ENCODE assay signal across 2 cellular contexts in the genomic region with DNA sequence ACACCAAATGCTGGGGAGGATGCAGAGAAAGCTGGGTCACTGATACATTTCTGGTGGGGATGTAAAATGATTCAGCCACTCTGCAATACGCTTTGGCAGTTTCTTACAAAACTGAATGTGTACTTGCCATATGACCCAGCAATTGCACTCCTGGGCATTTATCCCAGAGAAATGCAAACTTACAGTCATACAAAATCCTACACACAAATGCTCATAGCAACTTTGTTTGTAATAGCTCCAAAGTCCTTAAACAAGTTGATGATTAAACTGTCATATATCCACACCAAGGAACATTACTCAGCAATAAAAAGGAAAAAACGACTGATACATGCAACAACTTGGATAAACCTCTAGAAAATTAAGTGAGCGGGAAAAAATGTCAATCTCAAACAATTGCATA.
TF ChIP-seq lines count a peak whose summit lies in the region.

No MANE protein-coding gene starts in this region.

TF ChIP-seq in liver, 16 proteins besides CTCF, POLR2A, EP300 and RAD21 (continued from another document):
- TF ChIP-seq, protein P1, sequence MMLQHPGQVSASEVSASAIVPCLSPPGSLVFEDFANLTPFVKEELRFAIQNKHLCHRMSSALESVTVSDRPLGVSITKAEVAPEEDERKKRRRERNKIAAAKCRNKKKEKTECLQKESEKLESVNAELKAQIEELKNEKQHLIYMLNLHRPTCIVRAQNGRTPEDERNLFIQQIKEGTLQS (IDR thresholded peaks at IDR 0.05), result no peak
- TF ChIP-seq HNF4A (conservative IDR thresholded peaks at IDR 0.05) (peak; percentile 64 to 70), RXRA (IDR thresholded peaks at IDR 0.05) (peak in 1 of 2 donors; percentile 68), GABPA (IDR thresholded peaks at IDR 0.05 in 1 of 2, conservative IDR thresholded peaks at IDR 0.05 in 1 of 2) (no peak)

TF ChIP-seq in HepG2, 621 proteins besides CTCF, POLR2A, EP300 and RAD21:
- TF ChIP-seq, protein P2, sequence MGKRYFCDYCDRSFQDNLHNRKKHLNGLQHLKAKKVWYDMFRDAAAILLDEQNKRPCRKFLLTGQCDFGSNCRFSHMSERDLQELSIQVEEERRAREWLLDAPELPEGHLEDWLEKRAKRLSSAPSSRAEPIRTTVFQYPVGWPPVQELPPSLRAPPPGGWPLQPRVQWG (CRISPR knock-in tag; IDR thresholded peaks at IDR 0.05; ENCODE audit: borderline replicate concordance, low read depth), result no peak
- no peak for TF ChIP-seq SPEN (CRISPR knock-in tag; IDR thresholded peaks at IDR 0.05; ENCODE audit: low read depth)
- TF ChIP-seq, protein P3, sequence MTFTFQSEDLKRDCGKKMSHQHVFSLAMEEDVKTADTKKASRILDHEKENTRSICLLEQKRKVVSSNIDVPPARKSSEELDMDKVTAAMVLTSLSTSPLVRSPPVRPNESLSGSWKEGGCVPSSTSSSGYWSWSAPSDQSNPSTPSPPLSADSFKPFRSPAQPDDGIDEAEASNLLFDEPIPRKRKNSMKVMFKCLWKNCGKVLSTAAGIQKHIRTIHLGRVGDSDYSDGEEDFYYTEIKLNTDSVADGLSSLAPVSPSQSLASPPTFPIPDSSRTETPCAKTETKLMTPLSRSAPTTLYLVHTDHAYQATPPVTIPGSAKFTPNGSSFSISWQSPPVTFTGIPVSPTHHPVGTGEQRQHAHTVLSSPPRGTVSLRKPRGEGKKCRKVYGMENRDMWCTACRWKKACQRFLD (CRISPR knock-in tag; IDR thresholded peaks at IDR 0.05; ENCODE audit: borderline replicate concordance), result no peak
- TF ChIP-seq JUN (CRISPR knock-in tag; IDR thresholded peaks at IDR 0.05), result no peak
- TF ChIP-seq, protein P4, sequence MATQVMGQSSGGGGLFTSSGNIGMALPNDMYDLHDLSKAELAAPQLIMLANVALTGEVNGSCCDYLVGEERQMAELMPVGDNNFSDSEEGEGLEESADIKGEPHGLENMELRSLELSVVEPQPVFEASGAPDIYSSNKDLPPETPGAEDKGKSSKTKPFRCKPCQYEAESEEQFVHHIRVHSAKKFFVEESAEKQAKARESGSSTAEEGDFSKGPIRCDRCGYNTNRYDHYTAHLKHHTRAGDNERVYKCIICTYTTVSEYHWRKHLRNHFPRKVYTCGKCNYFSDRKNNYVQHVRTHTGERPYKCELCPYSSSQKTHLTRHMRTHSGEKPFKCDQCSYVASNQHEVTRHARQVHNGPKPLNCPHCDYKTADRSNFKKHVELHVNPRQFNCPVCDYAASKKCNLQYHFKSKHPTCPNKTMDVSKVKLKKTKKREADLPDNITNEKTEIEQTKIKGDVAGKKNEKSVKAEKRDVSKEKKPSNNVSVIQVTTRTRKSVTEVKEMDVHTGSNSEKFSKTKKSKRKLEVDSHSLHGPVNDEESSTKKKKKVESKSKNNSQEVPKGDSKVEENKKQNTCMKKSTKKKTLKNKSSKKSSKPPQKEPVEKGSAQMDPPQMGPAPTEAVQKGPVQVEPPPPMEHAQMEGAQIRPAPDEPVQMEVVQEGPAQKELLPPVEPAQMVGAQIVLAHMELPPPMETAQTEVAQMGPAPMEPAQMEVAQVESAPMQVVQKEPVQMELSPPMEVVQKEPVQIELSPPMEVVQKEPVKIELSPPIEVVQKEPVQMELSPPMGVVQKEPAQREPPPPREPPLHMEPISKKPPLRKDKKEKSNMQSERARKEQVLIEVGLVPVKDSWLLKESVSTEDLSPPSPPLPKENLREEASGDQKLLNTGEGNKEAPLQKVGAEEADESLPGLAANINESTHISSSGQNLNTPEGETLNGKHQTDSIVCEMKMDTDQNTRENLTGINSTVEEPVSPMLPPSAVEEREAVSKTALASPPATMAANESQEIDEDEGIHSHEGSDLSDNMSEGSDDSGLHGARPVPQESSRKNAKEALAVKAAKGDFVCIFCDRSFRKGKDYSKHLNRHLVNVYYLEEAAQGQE (IDR thresholded peaks at IDR 0.05; ENCODE audit: borderline replicate concordance in 1 of 2, low read depth in 1 of 2, low read length in 2 of 2), result no peak
- no peak for TF ChIP-seq ZNF577 (CRISPR knock-in tag; IDR thresholded peaks at IDR 0.05; ENCODE audit: borderline replicate concordance, low read depth)
- no peak for TF ChIP-seq YEATS2 (CRISPR knock-in tag; IDR thresholded peaks at IDR 0.05; ENCODE audit: borderline replicate concordance)
- TF ChIP-seq FOXA3 (CRISPR knock-in tag; IDR thresholded peaks at IDR 0.05), result no peak
- no peak for TF ChIP-seq SRY (CRISPR knock-in tag; IDR thresholded peaks at IDR 0.05)
- TF ChIP-seq ZFP37 (CRISPR knock-in tag; IDR thresholded peaks at IDR 0.05; ENCODE audit: borderline replicate concordance), result no peak
- TF ChIP-seq, protein P5, sequence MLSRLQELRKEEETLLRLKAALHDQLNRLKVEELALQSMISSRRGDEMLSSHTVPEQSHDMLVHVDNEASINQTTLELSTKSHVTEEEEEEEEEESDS (CRISPR knock-in tag; IDR thresholded peaks at IDR 0.05; ENCODE audit: borderline replicate concordance), result no peak
- TF ChIP-seq, protein P6, sequence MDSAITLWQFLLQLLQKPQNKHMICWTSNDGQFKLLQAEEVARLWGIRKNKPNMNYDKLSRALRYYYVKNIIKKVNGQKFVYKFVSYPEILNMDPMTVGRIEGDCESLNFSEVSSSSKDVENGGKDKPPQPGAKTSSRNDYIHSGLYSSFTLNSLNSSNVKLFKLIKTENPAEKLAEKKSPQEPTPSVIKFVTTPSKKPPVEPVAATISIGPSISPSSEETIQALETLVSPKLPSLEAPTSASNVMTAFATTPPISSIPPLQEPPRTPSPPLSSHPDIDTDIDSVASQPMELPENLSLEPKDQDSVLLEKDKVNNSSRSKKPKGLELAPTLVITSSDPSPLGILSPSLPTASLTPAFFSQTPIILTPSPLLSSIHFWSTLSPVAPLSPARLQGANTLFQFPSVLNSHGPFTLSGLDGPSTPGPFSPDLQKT (CRISPR knock-in tag; IDR thresholded peaks at IDR 0.05; ENCODE audit: borderline replicate concordance), result no peak
- no peak for TF ChIP-seq POGZ (CRISPR knock-in tag; IDR thresholded peaks at IDR 0.05)
- no peak for TF ChIP-seq NFIB (CRISPR knock-in tag; IDR thresholded peaks at IDR 0.05; ENCODE audit: borderline replicate concordance)
- no peak for TF ChIP-seq MXI1 (IDR thresholded peaks at IDR 0.05; ENCODE audit: borderline replicate concordance, low read depth, low read length)
- TF ChIP-seq ZNF878 (CRISPR knock-in tag; IDR thresholded peaks at IDR 0.05), result no peak
- TF ChIP-seq ZNF589 (CRISPR knock-in tag; conservative IDR thresholded peaks at IDR 0.05), result no peak
